ENCODE assay signal across 13 cellular contexts in genomic region chr20:24950128-24950835, GRCh38. TPM values are rescaled to one million over a fixed set of nuclear protein-coding genes. Genes with fewer than 3 reads are reported as not detected.
DNase-seq lines count a peak whose midpoint lies in the region; ATAC-seq and TF ChIP-seq lines count a peak whose summit lies in the region.
"Had no signal": no experiment of that assay in that cellular context is flagged by ENCODE, and none has a peak within 500 bp of the region (broad histone marks: within the 10 kb centered on the region; RNA-seq: fewer than 3 reads in every experiment).

No MANE protein-coding gene starts in this region.

- H2BK15ac ChIP-seq in mesenchymal stem cell (ENCODE audit: low read depth, poor library complexity, severe bottlenecking): no peak overlapping the region

- H2BK12ac ChIP-seq in mesenchymal stem cell (ENCODE audit: low read length in 2 of 2): no peak overlapping the region

- H3K9ac ChIP-seq in mesenchymal stem cell (ENCODE audit: low read length): no peak overlapping the region

- CTCF ChIA-PET in activated CD8-positive, alpha-beta T cell treated with anti-CD3 and anti-CD28 coated beads for 36 hours (lab: Charles Lee): interaction anchor here (0.8 to 7.8 kb wide), 3 partner anchors 9 to 33 kb away, joined by 3 to 30 read pairs (median 4); no protein-coding TSS in a partner anchor

- POLR2A ChIA-PET in activated CD8-positive, alpha-beta T cell treated with anti-CD3 and anti-CD28 coated beads for 36 hours (lab: Charles Lee): interaction anchor here (1.0 to 3.9 kb wide), 2 partner anchors 10 to 84 kb away, joined by 4 to 15 read pairs; no protein-coding TSS in a partner anchor

- peaks cover 61% of the 10 kb centered on the region for H3K4me1 Mint-ChIP-seq in activated CD8-positive, alpha-beta T cell treated with anti-CD3 and anti-CD28 coated beads for 36 hours (ENCODE audit: low read depth)
- H3K4me1 Mint-ChIP-seq in glutamatergic neuron (ENCODE audit: low read depth, unreplicated experiment): peaks cover 19% of the 10 kb centered on the region

- intact Hi-C loops in activated CD8-positive, alpha-beta T cell treated with anti-CD3 and anti-CD28 coated beads for 36 hours (cut with micrococcal nuclease): no loop called here
- intact Hi-C loops in spleen (cut with DNase I; ENCODE audit: low total_unique reads): no loop called here

- H3K4me3 ChIP-seq in spleen (peak overlapping the region in 7 of 8 donors; percentile 37 to 77 (median 45)), mesenchymal stem cell (ENCODE audit: insufficient read depth in 1 of 2, low read depth in 1 of 2, low read length in 2 of 2) (no peak overlapping the region)
- H3K4me3 ChIP-seq: SJSA1, thyroid gland had no signal

- no peak overlapping the region for H3K23ac ChIP-seq in mesenchymal stem cell (ENCODE audit: low read length in 2 of 2)

- H3K4me1 ChIP-seq in spleen (peaks cover 0 to 65% (median 25%) of the 10 kb centered on the region in 6 donors), mesenchymal stem cell (ENCODE audit: control insufficient read depth, insufficient read depth, low read depth, low read length) (peaks cover 1% of the 10 kb centered on the region)
- H3K4me1 ChIP-seq: SJSA1, thyroid gland had no signal

- H4K8ac ChIP-seq in mesenchymal stem cell (ENCODE audit: low read length): no peak overlapping the region

- H3K27me3 Mint-ChIP-seq in activated CD8-positive, alpha-beta T cell treated with anti-CD3 and anti-CD28 coated beads for 36 hours: no peaks in the 10 kb centered on the region
- peaks cover 3% of the 10 kb centered on the region for H3K27me3 Mint-ChIP-seq in glutamatergic neuron (ENCODE audit: unreplicated experiment)

- H3K4me2 ChIP-seq in mesenchymal stem cell (ENCODE audit: low read length, poor library complexity, severe bottlenecking): no peak overlapping the region

- H3K9me3 Mint-ChIP-seq in activated CD8-positive, alpha-beta T cell treated with anti-CD3 and anti-CD28 coated beads for 36 hours: peaks cover 22% of the 10 kb centered on the region
- H3K9me3 Mint-ChIP-seq in glutamatergic neuron (ENCODE audit: unreplicated experiment): peaks cover 11% of the 10 kb centered on the region

- H3K27ac ChIP-seq in spleen: peak overlapping the region in 7 of 8 donors; percentile 83 to 97 (median 93)
- no peak overlapping the region for H3K27ac ChIP-seq in mesenchymal stem cell (ENCODE audit: low read length, poor library complexity, severe bottlenecking)
- H3K27ac ChIP-seq: SJSA1, thyroid gland had no signal

- no peak for TF ChIP-seq POLR2A in spleen (IDR thresholded peaks at IDR 0.05)

- no peak overlapping the region for H3K18ac ChIP-seq in mesenchymal stem cell (ENCODE audit: low read depth in 1 of 2, low read length in 2 of 2)

- peak overlapping the region in 1 of 2 experiments; percentile 18 for H3K14ac ChIP-seq in mesenchymal stem cell (ENCODE audit: low read length in 2 of 2)

- in situ Hi-C loops in GM13976 (cut with MboI; ENCODE audit: low sequenced_read_pairs, unreplicated experiment): no loop called here

- no peak overlapping the region for H4K91ac ChIP-seq in mesenchymal stem cell (ENCODE audit: low read length)

- peak overlapping the region; percentile 83 for H3K4me3 Mint-ChIP-seq in activated CD8-positive, alpha-beta T cell treated with anti-CD3 and anti-CD28 coated beads for 36 hours
- H3K4me3 Mint-ChIP-seq in glutamatergic neuron (ENCODE audit: unreplicated experiment): no peak overlapping the region

- no peaks in the 10 kb centered on the region for H3K79me1 ChIP-seq in mesenchymal stem cell (replicated peaks; ENCODE audit: low read length, poor library complexity, severe bottlenecking)

- H3K27me3 ChIP-seq in spleen (replicated peaks in 1 of 7): peaks cover 0 to 28% (median 0%) of the 10 kb centered on the region in 7 donors
- H3K27me3 ChIP-seq in mesenchymal stem cell (ENCODE audit: control insufficient read depth in 1 of 2, insufficient read depth in 1 of 2, low read length in 2 of 2): peaks cover 18 to 23% of the 10 kb centered on the region in 2 experiments
- H3K27me3 ChIP-seq: SJSA1, thyroid gland had no signal

- ATAC-seq in activated CD8-positive, alpha-beta T cell treated with anti-CD3 and anti-CD28 coated beads for 36 hours: no peak

- H3K36me3 ChIP-seq in spleen (peaks cover 0 to 22% (median 0%) of the 10 kb centered on the region in 6 donors), mesenchymal stem cell (ENCODE audit: control insufficient read depth in 1 of 2, insufficient read depth in 2 of 2, low read depth in 1 of 2, low read length in 2 of 2) (peaks cover 0 to 14% of the 10 kb centered on the region in 2 experiments)
- H3K36me3 ChIP-seq: SJSA1, thyroid gland had no signal

- no peak overlapping the region for H2AFZ ChIP-seq in mesenchymal stem cell (ENCODE audit: low read depth, low read length)

- H3K9me3 ChIP-seq in spleen (peaks cover 0 to 28% (median 14%) of the 10 kb centered on the region in 8 donors), mesenchymal stem cell (ENCODE audit: control insufficient read depth, low read length) (no peaks in the 10 kb centered on the region)
- H3K9me3 ChIP-seq: SJSA1, thyroid gland had no signal

- no peak overlapping the region for H2BK120ac ChIP-seq in mesenchymal stem cell (ENCODE audit: low read depth, low read length)

- TF ChIP-seq CTCF in GM13976 (IDR thresholded peaks at IDR 0.05; ENCODE audit: borderline replicate concordance, control extremely low read depth, extremely low read depth, insufficient read depth, missing control alignments): no peak
- no peak for TF ChIP-seq CTCF in activated CD8-positive, alpha-beta T cell treated with anti-CD3 and anti-CD28 coated beads for 36 hours (IDR thresholded peaks at IDR 0.05)
- no peak for TF ChIP-seq CTCF in glutamatergic neuron (IDR thresholded peaks at IDR 0.05; ENCODE audit: partially characterized antibody, unreplicated experiment)
- no peak for TF ChIP-seq CTCF in spleen (IDR thresholded peaks at IDR 0.05 in 8 of 11, conservative IDR thresholded peaks at IDR 0.05 in 3 of 11)

- DNase-seq in GM13976 (ENCODE audit: low spot score) (peak; percentile 25), glutamatergic neuron (no peak), spleen (peak; percentile 87), RKO (ENCODE audit: low spot score) (no peak), midbrain (lab: John Stamatoyannopoulos, UW) (no peak), mesenchymal stem cell (no peak)
- DNase-seq in activated CD8-positive, alpha-beta T cell treated with anti-CD3 and anti-CD28 coated beads for 36 hours: no peak
- DNase-seq: DMS 273 treated with DMSO at 0.1 percent for 48 hours, NCI-H1048, thyroid gland had no signal

- no peak overlapping the region for H2AK5ac ChIP-seq in mesenchymal stem cell (ENCODE audit: low read length, severe bottlenecking)

- H3K27ac Mint-ChIP-seq in activated CD8-positive, alpha-beta T cell treated with anti-CD3 and anti-CD28 coated beads for 36 hours: peak overlapping the region; percentile 100
- H3K27ac Mint-ChIP-seq in glutamatergic neuron (ENCODE audit: unreplicated experiment): peak overlapping the region; percentile 33

- H3K4ac ChIP-seq in mesenchymal stem cell (ENCODE audit: low read depth in 1 of 2, low read length in 2 of 2): no peak overlapping the region

- H2BK5ac ChIP-seq in mesenchymal stem cell (ENCODE audit: low read depth, low read length, poor library complexity, severe bottlenecking): no peak overlapping the region

- 29 to 77% (median 62%) methylated on average over 10 to 12 of the region's 12 CpGs for WGBS in spleen, 5 donors
- WGBS in mesenchymal stem cell: 79% methylated on average over 12 of the region's 12 CpGs

- H3K36me3 Mint-ChIP-seq in activated CD8-positive, alpha-beta T cell treated with anti-CD3 and anti-CD28 coated beads for 36 hours (ENCODE audit: low read depth): peaks cover 49% of the 10 kb centered on the region
- peaks cover 15% of the 10 kb centered on the region for H3K36me3 Mint-ChIP-seq in glutamatergic neuron (ENCODE audit: unreplicated experiment)

RNA-seq across cellular contexts. Expression of gene CST7, which starts 1.2 kb away (rescaled TPM):
- total RNA-seq in activated CD8-positive, alpha-beta T cell treated with anti-CD3 and anti-CD28 coated beads for 36 hours: 10 to 100 TPM; 48.5 to 49.3 TPM
- total RNA-seq in glutamatergic neuron (ENCODE audit: unreplicated experiment) (not detected), spleen (100 to 1,000 TPM in 3 of 7 donors, 10 to 100 TPM in 4; 51.4 to 298 (median 95.5) TPM)
- 10 to 100 TPM; 23.1 to 51.6 (median 37.2) TPM for polyA plus RNA-seq in spleen
- not detected for polyA plus RNA-seq in mesenchymal stem cell (2013, experiment 1 of 2)
- polyA plus RNA-seq in mesenchymal stem cell (2013, experiment 2 of 2): not detected
- total RNA-seq: kidney epithelial cell, NCI-H460, SJSA1 had no signal

RNA-seq across cellular contexts. Expression of gene APMAP, which starts 42.3 kb away (rescaled TPM):
- 10 to 100 TPM; 36.7 to 40.0 TPM for total RNA-seq in activated CD8-positive, alpha-beta T cell treated with anti-CD3 and anti-CD28 coated beads for 36 hours
- total RNA-seq in glutamatergic neuron (ENCODE audit: unreplicated experiment) (218 TPM), spleen (100 to 1,000 TPM in 1 of 7 donors, 10 to 100 TPM in 6; 57.9 to 104 (median 78.8) TPM)
- polyA plus RNA-seq in spleen: 10 to 100 TPM; 26.5 to 36.0 (median 31.5) TPM
- polyA plus RNA-seq in mesenchymal stem cell (2013, experiment 1 of 2): 103 TPM
- 103 TPM for polyA plus RNA-seq in mesenchymal stem cell (2013, experiment 2 of 2)

Comparison
In these comparisons a context has a peak if more than half of its experiments do, and no peak if none do; other contexts are left out.
1. DNase-seq: peak in GM13976 (single experiment) and spleen (single experiment); none in activated CD8-positive, alpha-beta T cell treated with anti-CD3 and anti-CD28 coated beads for 36 hours (single experiment), glutamatergic neuron (single experiment), RKO (single experiment), midbrain (single experiment) and mesenchymal stem cell (single experiment).
2. H3K4me3 ChIP-seq: peak in spleen (7 of 8); none in mesenchymal stem cell (0 of 2).
3. RNA of gene CST7, which starts 1.2 kb away (total RNA-seq): 51.4 to 298 TPM in spleen and 48.5 to 49.3 TPM in activated CD8-positive, alpha-beta T cell treated with anti-CD3 and anti-CD28 coated beads for 36 hours; not detected in glutamatergic neuron (single experiment); every median in the first group is over 10 times any median in the second.